Comparison of ENCODE assay signal across 8 cellular contexts in the genomic region with DNA sequence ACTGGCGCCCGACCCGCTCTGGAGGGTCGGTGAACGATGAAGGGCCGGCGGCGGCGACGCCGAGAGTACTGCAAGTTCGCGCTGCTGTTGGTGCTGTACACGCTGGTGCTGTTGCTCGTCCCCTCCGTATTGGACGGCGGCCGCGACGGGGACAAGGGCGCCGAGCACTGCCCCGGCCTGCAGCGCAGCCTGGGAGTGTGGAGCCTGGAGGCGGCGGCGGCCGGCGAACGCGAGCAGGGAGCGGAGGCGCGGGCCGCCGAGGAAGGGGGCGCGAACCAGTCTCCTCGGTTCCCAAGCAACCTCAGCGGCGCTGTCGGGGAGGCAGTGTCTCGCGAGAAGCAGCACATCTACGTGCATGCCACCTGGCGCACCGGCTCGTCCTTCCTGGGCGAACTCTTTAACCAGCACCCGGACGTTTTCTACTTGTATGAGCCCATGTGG. TPM values are rescaled to one million over a fixed set of nuclear protein-coding genes. Genes with fewer than 3 reads are reported as not detected.
DNase-seq lines count a peak whose midpoint lies in the region; ATAC-seq and TF ChIP-seq lines count a peak whose summit lies in the region.

No MANE protein-coding gene starts in this region.

- H3K4me3 Mint-ChIP-seq in activated T-helper 1 cell treated with anti-CD3 and anti-CD28 coated beads, Interleukin-12 subunit alpha, Interleukin-12 subunit beta, Interleukin-2, Interleukin-4 antibody, amounts not matched to agents 30 ng/mL and 10 ng/mL and 1 ng/mL, durations not matched to agents 14 hours and 24 hours and 36 hours = peak overlapping the region; percentile 80

- intact Hi-C loops in activated T-helper 1 cell treated with anti-CD3 and anti-CD28 coated beads, Interleukin-12 subunit alpha, Interleukin-12 subunit beta, Interleukin-2, Interleukin-4 antibody, amounts not matched to agents 30 ng/mL and 10 ng/mL and 1 ng/mL, durations not matched to agents 14 hours and 24 hours and 36 hours (cut with micrococcal nuclease) = loop anchor here (1.0 to 10.0 kb wide), 9 partner anchors 29 to 799 kb away; a partner anchor contains a TSS

- no peaks in the 10 kb centered on the region for H3K9me3 Mint-ChIP-seq in activated T-helper 1 cell treated with anti-CD3 and anti-CD28 coated beads, Interleukin-12 subunit alpha, Interleukin-12 subunit beta, Interleukin-2, Interleukin-4 antibody, amounts not matched to agents 30 ng/mL and 10 ng/mL and 1 ng/mL, durations not matched to agents 14 hours and 24 hours and 36 hours

- peak; percentile 43 for DNase-seq in DMS153 (lab: John Stamatoyannopoulos, UW)
- no peak for DNase-seq in DMS153 treated with DMSO at 0.1 percent for 48 hours (lab: John Stamatoyannopoulos, UW; ENCODE audit: unreplicated experiment)
- DNase-seq in NCI-H748 (lab: John Stamatoyannopoulos, UW; ENCODE audit: unreplicated experiment) = peak; percentile 85
- peak; percentile 50 for DNase-seq in activated T-helper 1 cell treated with anti-CD3 and anti-CD28 coated beads, Interleukin-12 subunit alpha, Interleukin-12 subunit beta, Interleukin-2, Interleukin-4 antibody, amounts not matched to agents 30 ng/mL and 10 ng/mL and 1 ng/mL, durations not matched to agents 14 hours and 24 hours and 36 hours (ENCODE audit: low spot score)
- peak; percentile 56 for DNase-seq in fibroblast of villous mesenchyme (ENCODE audit: low read depth)
- peak; percentile 73 for DNase-seq in osteoblast (ENCODE audit: insufficient read length, low spot score, missing footprints)

- H3K36me3 ChIP-seq in osteoblast (ENCODE audit: insufficient read depth, low read length) = no peaks in the 10 kb centered on the region

- ATAC-seq in HG02981 (IDR thresholded peaks at IDR 0.05; ENCODE audit: unreplicated experiment) = peak; percentile 34
- ATAC-seq in GM18520 (IDR thresholded peaks at IDR 0.05; ENCODE audit: unreplicated experiment) = no peak

- peaks cover 17% of the 10 kb centered on the region for H3K4me1 ChIP-seq in osteoblast (ENCODE audit: insufficient read depth, low read length)

- H3K4me1 Mint-ChIP-seq in activated T-helper 1 cell treated with anti-CD3 and anti-CD28 coated beads, Interleukin-12 subunit alpha, Interleukin-12 subunit beta, Interleukin-2, Interleukin-4 antibody, amounts not matched to agents 30 ng/mL and 10 ng/mL and 1 ng/mL, durations not matched to agents 14 hours and 24 hours and 36 hours (ENCODE audit: low read depth) = peaks cover 38% of the 10 kb centered on the region

- H3K9me3 ChIP-seq in osteoblast (ENCODE audit: low read depth, low read length) = no peaks in the 10 kb centered on the region

- peak overlapping the region; percentile 70 for H2AFZ ChIP-seq in osteoblast (ENCODE audit: low read length)

- H3K4me3 ChIP-seq in fibroblast of villous mesenchyme (ENCODE audit: low read depth, low read length) (peak overlapping the region; percentile 62), osteoblast (ENCODE audit: insufficient read depth, low read length) (peak overlapping the region; percentile 73)

- H4K20me1 ChIP-seq in osteoblast (ENCODE audit: insufficient read depth, low read length) = no peaks in the 10 kb centered on the region

- H3K36me3 Mint-ChIP-seq in activated T-helper 1 cell treated with anti-CD3 and anti-CD28 coated beads, Interleukin-12 subunit alpha, Interleukin-12 subunit beta, Interleukin-2, Interleukin-4 antibody, amounts not matched to agents 30 ng/mL and 10 ng/mL and 1 ng/mL, durations not matched to agents 14 hours and 24 hours and 36 hours (ENCODE audit: low read depth) = peaks cover 15% of the 10 kb centered on the region

- peak overlapping the region; percentile 57 for H3K4me2 ChIP-seq in osteoblast (ENCODE audit: insufficient read depth, low read length)

- H3K27ac ChIP-seq in osteoblast (ENCODE audit: low read depth, low read length) = no peak overlapping the region

- H3K27ac Mint-ChIP-seq in activated T-helper 1 cell treated with anti-CD3 and anti-CD28 coated beads, Interleukin-12 subunit alpha, Interleukin-12 subunit beta, Interleukin-2, Interleukin-4 antibody, amounts not matched to agents 30 ng/mL and 10 ng/mL and 1 ng/mL, durations not matched to agents 14 hours and 24 hours and 36 hours = peak overlapping the region; percentile 61

- H3K27me3 Mint-ChIP-seq in activated T-helper 1 cell treated with anti-CD3 and anti-CD28 coated beads, Interleukin-12 subunit alpha, Interleukin-12 subunit beta, Interleukin-2, Interleukin-4 antibody, amounts not matched to agents 30 ng/mL and 10 ng/mL and 1 ng/mL, durations not matched to agents 14 hours and 24 hours and 36 hours (ENCODE audit: insufficient read depth) = no peaks in the 10 kb centered on the region

- TF ChIP-seq CTCF in fibroblast of villous mesenchyme (IDR thresholded peaks at IDR 0.05; ENCODE audit: insufficient read depth, low read depth, low read length) (no peak), osteoblast (IDR thresholded peaks at IDR 0.05; ENCODE audit: extremely low read depth, low read depth, low read length) (no peak)

- no peaks in the 10 kb centered on the region for H3K27me3 ChIP-seq in osteoblast (ENCODE audit: insufficient read depth, low read length)

- H3K79me2 ChIP-seq in osteoblast (ENCODE audit: insufficient read depth, low read length) = peaks cover 9% of the 10 kb centered on the region

RNA-seq across cellular contexts. Expression of a gene that starts 0.4 kb away (rescaled TPM):
- total RNA-seq in activated T-helper 1 cell treated with anti-CD3 and anti-CD28 coated beads, Interleukin-12 subunit alpha, Interleukin-12 subunit beta, Interleukin-2, Interleukin-4 antibody, amounts not matched to agents 30 ng/mL and 10 ng/mL and 1 ng/mL, durations not matched to agents 14 hours and 24 hours and 36 hours = 5.2 and 6.2 TPM in 2 replicates
- 10.0 and 13.8 TPM in 2 replicates for total RNA-seq in fibroblast of villous mesenchyme
- total RNA-seq in osteoblast = 6.5 and 8.0 TPM in 2 replicates

RNA-seq across cellular contexts. Expression of a gene that starts 28.7 kb away (rescaled TPM):
- total RNA-seq in activated T-helper 1 cell treated with anti-CD3 and anti-CD28 coated beads, Interleukin-12 subunit alpha, Interleukin-12 subunit beta, Interleukin-2, Interleukin-4 antibody, amounts not matched to agents 30 ng/mL and 10 ng/mL and 1 ng/mL, durations not matched to agents 14 hours and 24 hours and 36 hours = 1.8 and 3.5 TPM in 2 replicates
- total RNA-seq in fibroblast of villous mesenchyme = 4.2 and 7.3 TPM in 2 replicates
- 4.7 and 5.6 TPM in 2 replicates for total RNA-seq in osteoblast
